8 cellular contexts compared by ENCODE assay signal in the genomic region with DNA sequence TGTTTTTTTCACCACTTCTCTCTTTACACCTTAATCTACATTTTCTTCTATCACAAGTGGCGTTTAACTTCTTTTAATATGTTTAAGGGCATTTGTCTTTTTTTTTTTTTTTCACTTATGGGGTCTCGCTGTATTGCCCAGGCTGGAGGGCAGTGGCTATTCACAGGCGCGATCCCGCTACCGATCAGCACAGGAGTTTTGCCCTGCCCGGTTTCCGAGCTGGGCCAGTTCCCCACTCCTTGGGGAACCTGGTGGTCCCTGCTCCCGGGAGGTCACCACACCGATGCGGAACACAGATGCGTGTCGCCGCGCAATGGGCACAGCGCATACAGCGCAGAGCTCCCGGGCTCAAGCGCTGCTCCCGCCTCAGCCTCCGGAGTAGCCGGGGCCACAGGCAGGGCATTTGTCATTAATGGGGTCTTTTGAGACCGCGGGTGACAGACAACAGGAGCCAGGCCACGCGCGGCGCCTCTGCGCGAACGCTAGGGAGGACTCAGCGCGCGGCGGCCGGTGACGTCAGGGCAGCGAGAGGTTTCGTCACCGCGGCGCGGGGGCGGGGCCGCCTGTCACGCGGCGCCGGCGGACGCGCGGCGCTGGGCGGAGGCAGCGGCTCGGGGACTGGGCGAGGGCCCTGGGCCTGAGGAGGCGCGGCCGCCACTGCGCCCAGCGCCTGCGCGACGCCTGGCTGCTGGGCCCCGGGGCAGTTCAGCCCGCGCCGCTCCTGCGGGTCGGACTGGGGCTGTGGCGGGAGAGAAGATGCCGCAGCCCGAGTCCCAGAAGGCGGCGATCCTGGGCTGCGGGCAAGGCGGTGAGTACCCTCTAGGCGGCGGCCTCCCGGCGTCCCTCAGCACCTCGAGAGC.
A peak's percentile ranks its signal among the peaks of the same experiment; 100 is the strongest.
DNase-seq lines count a peak whose midpoint lies in the region; ATAC-seq and TF ChIP-seq lines count a peak whose summit lies in the region.

A gene (plus strand): TSS at position 598 of the 860 bp plus-strand sequence. CDS start 68,554 bp downstream, outside the sequence.

- H3K27me3 ChIP-seq in iPS-20b (ENCODE audit: insufficient read depth, low read length): peaks cover 18% of the 10 kb centered on the region

- peak within 1 kb of the TSS; percentile 92 for H3K27ac ChIP-seq in VCaP
- no peak within 1 kb of the TSS for H3K27ac ChIP-seq in iPS-20b (ENCODE audit: low read length)
- peak within 1 kb of the TSS; percentile 62 to 95 (median 85) for H3K27ac ChIP-seq in skin epidermis

- H3K9ac ChIP-seq in iPS-20b (ENCODE audit: low read depth, low read length): peak within 1 kb of the TSS; percentile 77; the same call in 1 of the 2 replicates

- H3K4me3 ChIP-seq in iPS-20b (ENCODE audit: low read length): peak within 1 kb of the TSS; percentile 86
- H3K4me3 ChIP-seq in skin epidermis: peak within 1 kb of the TSS; percentile 58 to 86 (median 74)

- TF ChIP-seq CTCF in VCaP (conservative IDR thresholded peaks at IDR 0.05): peak; percentile 68

- DNase-seq in NCI-H187 (lab: John Stamatoyannopoulos, UW): peak; percentile 83 to 88
- no peak for DNase-seq in NCI-H187 treated with DMSO at 0.1 percent for 48 hours (lab: John Stamatoyannopoulos, UW)
- DNase-seq in NCI-H2081 (lab: John Stamatoyannopoulos, UW): peak; percentile 88 to 93
- DNase-seq in T47D (ENCODE audit: low read depth in 1 of 2, low spot score in 1 of 2): peak; percentile 81 to 87

- peak; percentile 97 for ATAC-seq in HG02885 (IDR thresholded peaks at IDR 0.05; ENCODE audit: poor library complexity, unreplicated experiment)

- in situ Hi-C loops in T47D (cut with HindIII; ENCODE audit: low pct_unique_long_range_greater_than_20kb, low sequenced_read_pairs): no loop called here

- H3K36me3 ChIP-seq in iPS-20b (ENCODE audit: insufficient read depth, low read depth, low read length): peaks cover 10% of the 10 kb centered on the region

- H3K9me3 ChIP-seq in iPS-20b (ENCODE audit: insufficient read depth, low read depth, low read length): no peaks in the 10 kb centered on the region

- H3K4me1 ChIP-seq in iPS-20b (ENCODE audit: insufficient read depth, low read length): 0 out of 2 replicates have a peak, but pooled peaks cover 3% of the 10 kb centered on the region
